8 cellular contexts compared by ENCODE assay signal in genomic region chr18:63073481-63073880, GRCh38.
A peak's percentile ranks its signal among the peaks of the same experiment; 100 is the strongest.
DNase-seq lines count a peak whose midpoint lies in the region; ATAC-seq and TF ChIP-seq lines count a peak whose summit lies in the region.

No MANE protein-coding gene starts in this region.

- H3K27me3 Mint-ChIP-seq in activated CD4-positive, alpha-beta T cell treated with anti-CD3 and anti-CD28 coated beads, Interleukin-2, amount 10 ng/mL, durations not matched to agents 24 days and 14 days = peaks cover 33% of the 10 kb centered on the region
- H3K27me3 Mint-ChIP-seq in WTC11 (ENCODE audit: low read depth) = no peaks in the 10 kb centered on the region

- peaks cover 38% of the 10 kb centered on the region for H3K4me1 ChIP-seq in PC-9 (replicated peaks; ENCODE audit: insufficient read depth)

- no peaks in the 10 kb centered on the region for H4K20me1 ChIP-seq in PC-9 (ENCODE audit: insufficient read depth)

- POLR2A ChIA-PET in WTC11 (lab: Charles Lee) (no interaction called here), PC-9 (lab: Charles Lee; ENCODE audit: unreplicated experiment) (no interaction called here)

- TF ChIP-seq CTCF in WTC11 (IDR thresholded peaks at IDR 0.05) (no peak), PC-9 (conservative IDR thresholded peaks at IDR 0.05) (no peak)

- H3K9me3 Mint-ChIP-seq in activated CD4-positive, alpha-beta T cell treated with anti-CD3 and anti-CD28 coated beads, Interleukin-2, amount 10 ng/mL, durations not matched to agents 24 days and 14 days = no peaks in the 10 kb centered on the region
- no peaks in the 10 kb centered on the region for H3K9me3 Mint-ChIP-seq in WTC11

- no peak overlapping the region for H3K27ac Mint-ChIP-seq in activated CD4-positive, alpha-beta T cell treated with anti-CD3 and anti-CD28 coated beads, Interleukin-2, amount 10 ng/mL, durations not matched to agents 24 days and 14 days
- no peak overlapping the region for H3K27ac Mint-ChIP-seq in WTC11

- H3K9me3 ChIP-seq in PC-9 (ENCODE audit: insufficient read depth, low read depth) = no peaks in the 10 kb centered on the region

- H3K4me2 ChIP-seq in PC-9 = no peak overlapping the region

- intact Hi-C loops in activated CD4-positive, alpha-beta T cell treated with anti-CD3 and anti-CD28 coated beads, Interleukin-2, amount 10 ng/mL, durations not matched to agents 24 days and 14 days (cut with micrococcal nuclease) = no loop called here
- intact Hi-C loops in PC-9 (cut with micrococcal nuclease; ENCODE audit: unreplicated experiment) = no loop called here

- no peak overlapping the region for H3K4me3 ChIP-seq in PC-9

- no peaks in the 10 kb centered on the region for H3K79me2 ChIP-seq in PC-9 (ENCODE audit: low read depth)

- no peaks in the 10 kb centered on the region for H3K27me3 ChIP-seq in PC-9 (ENCODE audit: insufficient read depth, low read depth)

- no peaks in the 10 kb centered on the region for H3K9me2 ChIP-seq in PC-9 (ENCODE audit: insufficient read depth)

- no peak overlapping the region for H3K4me3 Mint-ChIP-seq in activated CD4-positive, alpha-beta T cell treated with anti-CD3 and anti-CD28 coated beads, Interleukin-2, amount 10 ng/mL, durations not matched to agents 24 days and 14 days
- H3K4me3 Mint-ChIP-seq in WTC11 = no peak overlapping the region

- peaks cover 35% of the 10 kb centered on the region for H3F3A ChIP-seq in PC-9 (ENCODE audit: insufficient read depth, low read depth)

- peak; percentile 31 for ATAC-seq in GM21825 (IDR thresholded peaks at IDR 0.05; ENCODE audit: unreplicated experiment)
- no peak for ATAC-seq in GM21717 (IDR thresholded peaks at IDR 0.05; ENCODE audit: unreplicated experiment)
- ATAC-seq in WTC11 = no peak

- H3K36me3 Mint-ChIP-seq in activated CD4-positive, alpha-beta T cell treated with anti-CD3 and anti-CD28 coated beads, Interleukin-2, amount 10 ng/mL, durations not matched to agents 24 days and 14 days (ENCODE audit: low read depth) = no peaks in the 10 kb centered on the region
- no peaks in the 10 kb centered on the region for H3K36me3 Mint-ChIP-seq in WTC11

- no peak overlapping the region for H2AFZ ChIP-seq in PC-9

- no peak overlapping the region for H3K27ac ChIP-seq in PC-9

- H3K4me1 Mint-ChIP-seq in activated CD4-positive, alpha-beta T cell treated with anti-CD3 and anti-CD28 coated beads, Interleukin-2, amount 10 ng/mL, durations not matched to agents 24 days and 14 days = peaks cover 9% of the 10 kb centered on the region
- peaks cover 9% of the 10 kb centered on the region for H3K4me1 Mint-ChIP-seq in WTC11

- no TSS peak for BruUV-seq in PC-9 (replicated peaks; lab: Mats Ljungman, UMichigan)

- peak; percentile 73 for DNase-seq in activated CD4-positive, alpha-beta T cell treated with anti-CD3 and anti-CD28 coated beads, Interleukin-2, amount 10 ng/mL, durations not matched to agents 24 days and 14 days
- no peak for DNase-seq in activated CD4-positive, alpha-beta T cell treated with anti-CD3 and anti-CD28 coated beads, Interleukin-2, amount 50 U/mL, for 48 hours
- DNase-seq in NCI-H510A treated with DMSO at 0.1 percent for 48 hours (lab: John Stamatoyannopoulos, UW) = peak; percentile 53
- peak; percentile 17 for DNase-seq in myocyte (ENCODE audit: low read depth)
- DNase-seq in WTC11 (ENCODE audit: low spot score) = no peak
- DNase-seq in PC-9 = no peak

- no peaks in the 10 kb centered on the region for H3K36me3 ChIP-seq in PC-9 (ENCODE audit: low read depth)

- CTCF ChIA-PET in WTC11 (lab: Charles Lee) (interaction anchor here (0.6 kb wide), 1 partner anchor 51 kb away, joined by 4 read pairs; no protein-coding TSS in a partner anchor), PC-9 (lab: Charles Lee) (no interaction called here)

TF ChIP-seq in WTC11, 78 proteins besides CTCF, POLR2A, EP300 and RAD21:
- TF ChIP-seq HMGA2 (CRISPR knock-in tag; IDR thresholded peaks at IDR 0.05) (no peak), USF1 (CRISPR knock-in tag; IDR thresholded peaks at IDR 0.05) (no peak), TEAD1 (CRISPR knock-in tag; IDR thresholded peaks at IDR 0.05) (no peak), CREB1 (CRISPR knock-in tag; IDR thresholded peaks at IDR 0.05) (no peak), ELF4 (CRISPR knock-in tag; IDR thresholded peaks at IDR 0.05; ENCODE audit: low read depth) (no peak)
TF ChIP-seq in WTC11: peak in this region for 0.

Comparison
In these comparisons a context has a peak if more than half of its experiments do, and no peak if none do; other contexts are left out.
1. DNase-seq: peak in activated CD4-positive, alpha-beta T cell treated with anti-CD3 and anti-CD28 coated beads, Interleukin-2, amount 10 ng/mL, durations not matched to agents 24 days and 14 days (single experiment), NCI-H510A treated with DMSO at 0.1 percent for 48 hours (single experiment) and myocyte (single experiment); none in activated CD4-positive, alpha-beta T cell treated with anti-CD3 and anti-CD28 coated beads, Interleukin-2, amount 50 U/mL, for 48 hours (0 of 2), WTC11 (single experiment) and PC-9 (0 of 2).